In the genomic region with DNA sequence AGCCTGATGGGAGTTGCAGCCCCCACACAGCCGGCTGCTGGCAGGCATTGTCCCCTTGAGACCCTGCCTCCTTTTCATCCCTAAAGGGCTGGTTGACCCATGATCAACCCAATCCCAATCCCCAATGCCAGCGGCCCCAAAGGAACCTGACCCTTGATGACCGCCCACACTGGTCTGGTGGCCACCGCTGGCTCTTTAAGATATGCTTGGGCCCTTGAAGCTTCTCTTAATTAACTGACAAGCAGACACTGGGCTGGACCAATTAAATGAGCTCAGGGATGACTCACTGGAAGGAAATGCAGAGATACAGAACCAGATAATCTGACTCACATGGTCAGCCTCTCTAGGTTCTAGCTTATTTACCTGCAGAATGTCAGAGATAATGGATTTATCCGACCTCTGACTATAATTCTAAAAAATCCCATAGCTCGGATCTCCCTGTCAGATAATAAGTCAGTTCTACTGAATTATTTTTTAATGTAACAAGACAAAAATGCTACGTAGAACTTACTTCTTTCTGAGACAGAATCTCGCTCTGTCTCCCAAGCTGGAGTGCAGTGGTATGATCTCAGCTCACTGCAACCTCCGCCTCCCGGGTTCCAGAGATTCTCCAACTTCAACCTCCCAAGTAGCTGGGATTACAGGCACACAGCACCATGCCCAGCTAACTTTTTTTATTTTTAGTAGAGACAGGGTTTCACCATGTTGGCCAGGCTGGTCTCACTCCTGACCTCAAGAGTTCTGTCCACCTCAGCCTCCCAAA, we compare ENCODE assay signal across 1 cellular context.
A peak's percentile ranks its signal among the peaks of the same experiment; 100 is the strongest.
TF ChIP-seq lines count a peak whose summit lies in the region.

No MANE protein-coding gene starts in this region.

TF ChIP-seq in K562, 482 proteins besides CTCF, POLR2A, EP300 and RAD21 (continued from another document and continues in another):
- TF ChIP-seq, protein P1, sequence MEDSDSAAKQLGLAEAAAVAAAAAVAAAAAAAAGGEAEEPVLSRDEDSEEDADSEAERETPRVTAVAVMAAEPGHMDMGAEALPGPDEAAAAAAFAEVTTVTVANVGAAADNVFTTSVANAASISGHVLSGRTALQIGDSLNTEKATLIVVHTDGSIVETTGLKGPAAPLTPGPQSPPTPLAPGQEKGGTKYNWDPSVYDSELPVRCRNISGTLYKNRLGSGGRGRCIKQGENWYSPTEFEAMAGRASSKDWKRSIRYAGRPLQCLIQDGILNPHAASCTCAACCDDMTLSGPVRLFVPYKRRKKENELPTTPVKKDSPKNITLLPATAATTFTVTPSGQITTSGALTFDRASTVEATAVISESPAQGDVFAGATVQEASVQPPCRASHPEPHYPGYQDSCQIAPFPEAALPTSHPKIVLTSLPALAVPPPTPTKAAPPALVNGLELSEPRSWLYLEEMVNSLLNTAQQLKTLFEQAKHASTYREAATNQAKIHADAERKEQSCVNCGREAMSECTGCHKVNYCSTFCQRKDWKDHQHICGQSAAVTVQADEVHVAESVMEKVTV (CRISPR knock-in tag; IDR thresholded peaks at IDR 0.05), result no peak
- TF ChIP-seq YBX1 (IDR thresholded peaks at IDR 0.05) (no peak), SIN3B (IDR thresholded peaks at IDR 0.05; ENCODE audit: low read depth) (no peak), DMBX1 (CRISPR knock-in tag; IDR thresholded peaks at IDR 0.05; ENCODE audit: borderline replicate concordance) (no peak), NR3C1 (CRISPR knock-in tag; IDR thresholded peaks at IDR 0.05) (no peak), ZNF239 (CRISPR knock-in tag; IDR thresholded peaks at IDR 0.05) (no peak), ETS2 (tag; IDR thresholded peaks at IDR 0.05; ENCODE audit: borderline replicate concordance, poor library complexity, severe bottlenecking) (no peak), ZNF551 (CRISPR knock-in tag; IDR thresholded peaks at IDR 0.05) (no peak), RBBP5 (IDR thresholded peaks at IDR 0.05; ENCODE audit: borderline replicate concordance, insufficient read depth, low read length, poor library complexity, severe bottlenecking) (no peak), KLF1 (tag; IDR thresholded peaks at IDR 0.05) (no peak), KDM1A (IDR thresholded peaks at IDR 0.05) (peak; percentile 76 to 78), TARDBP (IDR thresholded peaks at IDR 0.05) (no peak), GABPB1 (CRISPR knock-in tag; IDR thresholded peaks at IDR 0.05) (no peak), PML (IDR thresholded peaks at IDR 0.05; ENCODE audit: low read length) (peak; percentile 58), STAT5B (CRISPR knock-in tag; IDR thresholded peaks at IDR 0.05) (no peak), ZNF212 (CRISPR knock-in tag; IDR thresholded peaks at IDR 0.05) (no peak), ZNF445 (CRISPR knock-in tag; IDR thresholded peaks at IDR 0.05; ENCODE audit: low read depth) (no peak), POLR2G (IDR thresholded peaks at IDR 0.05; ENCODE audit: low read depth, low read length) (peak; percentile 50; the same call in 1 of the 2 replicates), ELF4 (CRISPR knock-in tag; IDR thresholded peaks at IDR 0.05) (no peak), NCOA6 (IDR thresholded peaks at IDR 0.05) (no peak), RBM25 (IDR thresholded peaks at IDR 0.05; ENCODE audit: low read depth, low read length, severe bottlenecking) (no peak), BRD4 (IDR thresholded peaks at IDR 0.05) (no peak)
- TF ChIP-seq, protein P2, sequence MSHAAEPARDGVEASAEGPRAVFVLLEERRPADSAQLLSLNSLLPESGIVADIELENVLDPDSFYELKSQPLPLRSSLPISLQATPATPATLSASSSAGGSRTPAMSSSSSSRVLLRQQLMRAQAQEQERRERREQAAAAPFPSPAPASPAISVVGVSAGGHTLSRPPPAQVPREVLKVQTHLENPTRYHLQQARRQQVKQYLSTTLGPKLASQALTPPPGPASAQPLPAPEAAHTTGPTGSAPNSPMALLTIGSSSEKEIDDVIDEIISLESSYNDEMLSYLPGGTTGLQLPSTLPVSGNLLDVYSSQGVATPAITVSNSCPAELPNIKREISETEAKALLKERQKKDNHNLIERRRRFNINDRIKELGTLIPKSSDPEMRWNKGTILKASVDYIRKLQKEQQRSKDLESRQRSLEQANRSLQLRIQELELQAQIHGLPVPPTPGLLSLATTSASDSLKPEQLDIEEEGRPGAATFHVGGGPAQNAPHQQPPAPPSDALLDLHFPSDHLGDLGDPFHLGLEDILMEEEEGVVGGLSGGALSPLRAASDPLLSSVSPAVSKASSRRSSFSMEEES (CRISPR knock-in tag; IDR thresholded peaks at IDR 0.05), result no peak
- TF ChIP-seq, protein P3, sequence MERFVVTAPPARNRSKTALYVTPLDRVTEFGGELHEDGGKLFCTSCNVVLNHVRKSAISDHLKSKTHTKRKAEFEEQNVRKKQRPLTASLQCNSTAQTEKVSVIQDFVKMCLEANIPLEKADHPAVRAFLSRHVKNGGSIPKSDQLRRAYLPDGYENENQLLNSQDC (CRISPR knock-in tag; IDR thresholded peaks at IDR 0.05), result no peak
- TF ChIP-seq, protein P4, sequence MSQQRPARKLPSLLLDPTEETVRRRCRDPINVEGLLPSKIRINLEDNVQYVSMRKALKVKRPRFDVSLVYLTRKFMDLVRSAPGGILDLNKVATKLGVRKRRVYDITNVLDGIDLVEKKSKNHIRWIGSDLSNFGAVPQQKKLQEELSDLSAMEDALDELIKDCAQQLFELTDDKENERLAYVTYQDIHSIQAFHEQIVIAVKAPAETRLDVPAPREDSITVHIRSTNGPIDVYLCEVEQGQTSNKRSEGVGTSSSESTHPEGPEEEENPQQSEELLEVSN (IDR thresholded peaks at IDR 0.05; ENCODE audit: borderline replicate concordance in 1 of 2, extremely low read depth in 1 of 2, insufficient read depth in 1 of 2, insufficient read length in 1 of 2, low read depth in 1 of 2, low read length in 1 of 2, poor library complexity in 1 of 2, severe bottlenecking in 1 of 2), result no peak
- TF ChIP-seq, protein P5, sequence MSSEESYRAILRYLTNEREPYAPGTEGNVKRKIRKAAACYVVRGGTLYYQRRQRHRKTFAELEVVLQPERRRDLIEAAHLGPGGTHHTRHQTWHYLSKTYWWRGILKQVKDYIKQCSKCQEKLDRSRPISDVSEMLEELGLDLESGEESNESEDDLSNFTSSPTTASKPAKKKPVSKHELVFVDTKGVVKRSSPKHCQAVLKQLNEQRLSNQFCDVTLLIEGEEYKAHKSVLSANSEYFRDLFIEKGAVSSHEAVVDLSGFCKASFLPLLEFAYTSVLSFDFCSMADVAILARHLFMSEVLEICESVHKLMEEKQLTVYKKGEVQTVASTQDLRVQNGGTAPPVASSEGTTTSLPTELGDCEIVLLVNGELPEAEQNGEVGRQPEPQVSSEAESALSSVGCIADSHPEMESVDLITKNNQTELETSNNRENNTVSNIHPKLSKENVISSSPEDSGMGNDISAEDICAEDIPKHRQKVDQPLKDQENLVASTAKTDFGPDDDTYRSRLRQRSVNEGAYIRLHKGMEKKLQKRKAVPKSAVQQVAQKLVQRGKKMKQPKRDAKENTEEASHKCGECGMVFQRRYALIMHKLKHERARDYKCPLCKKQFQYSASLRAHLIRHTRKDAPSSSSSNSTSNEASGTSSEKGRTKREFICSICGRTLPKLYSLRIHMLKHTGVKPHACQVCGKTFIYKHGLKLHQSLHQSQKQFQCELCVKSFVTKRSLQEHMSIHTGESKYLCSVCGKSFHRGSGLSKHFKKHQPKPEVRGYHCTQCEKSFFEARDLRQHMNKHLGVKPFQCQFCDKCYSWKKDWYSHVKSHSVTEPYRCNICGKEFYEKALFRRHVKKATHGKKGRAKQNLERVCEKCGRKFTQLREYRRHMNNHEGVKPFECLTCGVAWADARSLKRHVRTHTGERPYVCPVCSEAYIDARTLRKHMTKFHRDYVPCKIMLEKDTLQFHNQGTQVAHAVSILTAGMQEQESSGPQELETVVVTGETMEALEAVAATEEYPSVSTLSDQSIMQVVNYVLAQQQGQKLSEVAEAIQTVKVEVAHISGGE (CRISPR knock-in tag; IDR thresholded peaks at IDR 0.05), result no peak
- TF ChIP-seq, protein P6, sequence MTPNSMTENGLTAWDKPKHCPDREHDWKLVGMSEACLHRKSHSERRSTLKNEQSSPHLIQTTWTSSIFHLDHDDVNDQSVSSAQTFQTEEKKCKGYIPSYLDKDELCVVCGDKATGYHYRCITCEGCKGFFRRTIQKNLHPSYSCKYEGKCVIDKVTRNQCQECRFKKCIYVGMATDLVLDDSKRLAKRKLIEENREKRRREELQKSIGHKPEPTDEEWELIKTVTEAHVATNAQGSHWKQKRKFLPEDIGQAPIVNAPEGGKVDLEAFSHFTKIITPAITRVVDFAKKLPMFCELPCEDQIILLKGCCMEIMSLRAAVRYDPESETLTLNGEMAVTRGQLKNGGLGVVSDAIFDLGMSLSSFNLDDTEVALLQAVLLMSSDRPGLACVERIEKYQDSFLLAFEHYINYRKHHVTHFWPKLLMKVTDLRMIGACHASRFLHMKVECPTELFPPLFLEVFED (CRISPR knock-in tag; conservative IDR thresholded peaks at IDR 0.05), result no peak
- TF ChIP-seq, protein P7, sequence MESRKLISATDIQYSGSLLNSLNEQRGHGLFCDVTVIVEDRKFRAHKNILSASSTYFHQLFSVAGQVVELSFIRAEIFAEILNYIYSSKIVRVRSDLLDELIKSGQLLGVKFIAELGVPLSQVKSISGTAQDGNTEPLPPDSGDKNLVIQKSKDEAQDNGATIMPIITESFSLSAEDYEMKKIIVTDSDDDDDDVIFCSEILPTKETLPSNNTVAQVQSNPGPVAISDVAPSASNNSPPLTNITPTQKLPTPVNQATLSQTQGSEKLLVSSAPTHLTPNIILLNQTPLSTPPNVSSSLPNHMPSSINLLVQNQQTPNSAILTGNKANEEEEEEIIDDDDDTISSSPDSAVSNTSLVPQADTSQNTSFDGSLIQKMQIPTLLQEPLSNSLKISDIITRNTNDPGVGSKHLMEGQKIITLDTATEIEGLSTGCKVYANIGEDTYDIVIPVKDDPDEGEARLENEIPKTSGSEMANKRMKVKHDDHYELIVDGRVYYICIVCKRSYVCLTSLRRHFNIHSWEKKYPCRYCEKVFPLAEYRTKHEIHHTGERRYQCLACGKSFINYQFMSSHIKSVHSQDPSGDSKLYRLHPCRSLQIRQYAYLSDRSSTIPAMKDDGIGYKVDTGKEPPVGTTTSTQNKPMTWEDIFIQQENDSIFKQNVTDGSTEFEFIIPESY (CRISPR knock-in tag; IDR thresholded peaks at IDR 0.05), result no peak
- TF ChIP-seq, protein P8, sequence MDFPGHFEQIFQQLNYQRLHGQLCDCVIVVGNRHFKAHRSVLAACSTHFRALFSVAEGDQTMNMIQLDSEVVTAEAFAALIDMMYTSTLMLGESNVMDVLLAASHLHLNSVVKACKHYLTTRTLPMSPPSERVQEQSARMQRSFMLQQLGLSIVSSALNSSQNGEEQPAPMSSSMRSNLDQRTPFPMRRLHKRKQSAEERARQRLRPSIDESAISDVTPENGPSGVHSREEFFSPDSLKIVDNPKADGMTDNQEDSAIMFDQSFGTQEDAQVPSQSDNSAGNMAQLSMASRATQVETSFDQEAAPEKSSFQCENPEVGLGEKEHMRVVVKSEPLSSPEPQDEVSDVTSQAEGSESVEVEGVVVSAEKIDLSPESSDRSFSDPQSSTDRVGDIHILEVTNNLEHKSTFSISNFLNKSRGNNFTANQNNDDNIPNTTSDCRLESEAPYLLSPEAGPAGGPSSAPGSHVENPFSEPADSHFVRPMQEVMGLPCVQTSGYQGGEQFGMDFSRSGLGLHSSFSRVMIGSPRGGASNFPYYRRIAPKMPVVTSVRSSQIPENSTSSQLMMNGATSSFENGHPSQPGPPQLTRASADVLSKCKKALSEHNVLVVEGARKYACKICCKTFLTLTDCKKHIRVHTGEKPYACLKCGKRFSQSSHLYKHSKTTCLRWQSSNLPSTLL (IDR thresholded peaks at IDR 0.05), result no peak
- TF ChIP-seq, protein P9, sequence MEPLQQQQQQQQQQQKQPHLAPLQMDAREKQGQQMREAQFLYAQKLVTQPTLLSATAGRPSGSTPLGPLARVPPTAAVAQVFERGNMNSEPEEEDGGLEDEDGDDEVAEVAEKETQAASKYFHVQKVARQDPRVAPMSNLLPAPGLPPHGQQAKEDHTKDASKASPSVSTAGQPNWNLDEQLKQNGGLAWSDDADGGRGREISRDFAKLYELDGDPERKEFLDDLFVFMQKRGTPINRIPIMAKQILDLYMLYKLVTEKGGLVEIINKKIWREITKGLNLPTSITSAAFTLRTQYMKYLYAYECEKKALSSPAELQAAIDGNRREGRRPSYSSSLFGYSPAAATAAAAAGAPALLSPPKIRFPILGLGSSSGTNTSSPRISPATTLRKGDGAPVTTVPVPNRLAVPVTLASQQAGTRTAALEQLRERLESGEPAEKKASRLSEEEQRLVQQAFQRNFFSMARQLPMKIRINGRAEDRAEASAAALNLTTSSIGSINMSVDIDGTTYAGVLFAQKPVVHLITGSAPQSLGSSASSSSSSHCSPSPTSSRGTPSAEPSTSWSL (CRISPR knock-in tag; IDR thresholded peaks at IDR 0.05; ENCODE audit: borderline replicate concordance), result no peak
- TF ChIP-seq, protein P10, sequence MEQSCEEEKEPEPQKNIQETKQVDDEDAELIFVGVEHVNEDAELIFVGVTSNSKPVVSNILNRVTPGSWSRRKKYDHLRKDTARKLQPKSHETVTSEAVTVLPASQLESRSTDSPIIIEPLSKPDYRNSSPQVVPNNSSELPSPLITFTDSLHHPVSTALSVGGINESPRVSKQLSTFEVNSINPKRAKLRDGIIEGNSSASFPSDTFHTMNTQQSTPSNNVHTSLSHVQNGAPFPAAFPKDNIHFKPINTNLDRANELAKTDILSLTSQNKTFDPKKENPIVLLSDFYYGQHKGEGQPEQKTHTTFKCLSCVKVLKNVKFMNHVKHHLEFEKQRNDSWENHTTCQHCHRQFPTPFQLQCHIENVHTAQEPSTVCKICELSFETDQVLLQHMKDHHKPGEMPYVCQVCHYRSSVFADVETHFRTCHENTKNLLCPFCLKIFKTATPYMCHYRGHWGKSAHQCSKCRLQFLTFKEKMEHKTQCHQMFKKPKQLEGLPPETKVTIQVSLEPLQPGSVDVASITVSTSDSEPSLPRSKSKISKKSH (CRISPR knock-in tag; IDR thresholded peaks at IDR 0.05), result no peak
- TF ChIP-seq, protein P11, sequence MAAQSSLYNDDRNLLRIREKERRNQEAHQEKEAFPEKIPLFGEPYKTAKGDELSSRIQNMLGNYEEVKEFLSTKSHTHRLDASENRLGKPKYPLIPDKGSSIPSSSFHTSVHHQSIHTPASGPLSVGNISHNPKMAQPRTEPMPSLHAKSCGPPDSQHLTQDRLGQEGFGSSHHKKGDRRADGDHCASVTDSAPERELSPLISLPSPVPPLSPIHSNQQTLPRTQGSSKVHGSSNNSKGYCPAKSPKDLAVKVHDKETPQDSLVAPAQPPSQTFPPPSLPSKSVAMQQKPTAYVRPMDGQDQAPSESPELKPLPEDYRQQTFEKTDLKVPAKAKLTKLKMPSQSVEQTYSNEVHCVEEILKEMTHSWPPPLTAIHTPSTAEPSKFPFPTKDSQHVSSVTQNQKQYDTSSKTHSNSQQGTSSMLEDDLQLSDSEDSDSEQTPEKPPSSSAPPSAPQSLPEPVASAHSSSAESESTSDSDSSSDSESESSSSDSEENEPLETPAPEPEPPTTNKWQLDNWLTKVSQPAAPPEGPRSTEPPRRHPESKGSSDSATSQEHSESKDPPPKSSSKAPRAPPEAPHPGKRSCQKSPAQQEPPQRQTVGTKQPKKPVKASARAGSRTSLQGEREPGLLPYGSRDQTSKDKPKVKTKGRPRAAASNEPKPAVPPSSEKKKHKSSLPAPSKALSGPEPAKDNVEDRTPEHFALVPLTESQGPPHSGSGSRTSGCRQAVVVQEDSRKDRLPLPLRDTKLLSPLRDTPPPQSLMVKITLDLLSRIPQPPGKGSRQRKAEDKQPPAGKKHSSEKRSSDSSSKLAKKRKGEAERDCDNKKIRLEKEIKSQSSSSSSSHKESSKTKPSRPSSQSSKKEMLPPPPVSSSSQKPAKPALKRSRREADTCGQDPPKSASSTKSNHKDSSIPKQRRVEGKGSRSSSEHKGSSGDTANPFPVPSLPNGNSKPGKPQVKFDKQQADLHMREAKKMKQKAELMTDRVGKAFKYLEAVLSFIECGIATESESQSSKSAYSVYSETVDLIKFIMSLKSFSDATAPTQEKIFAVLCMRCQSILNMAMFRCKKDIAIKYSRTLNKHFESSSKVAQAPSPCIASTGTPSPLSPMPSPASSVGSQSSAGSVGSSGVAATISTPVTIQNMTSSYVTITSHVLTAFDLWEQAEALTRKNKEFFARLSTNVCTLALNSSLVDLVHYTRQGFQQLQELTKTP (IDR thresholded peaks at IDR 0.05; ENCODE audit: low read depth in 1 of 2, partially characterized antibody in 2 of 2), result no peak
